Comparison of ENCODE assay signal across 9 cellular contexts in the genomic region with DNA sequence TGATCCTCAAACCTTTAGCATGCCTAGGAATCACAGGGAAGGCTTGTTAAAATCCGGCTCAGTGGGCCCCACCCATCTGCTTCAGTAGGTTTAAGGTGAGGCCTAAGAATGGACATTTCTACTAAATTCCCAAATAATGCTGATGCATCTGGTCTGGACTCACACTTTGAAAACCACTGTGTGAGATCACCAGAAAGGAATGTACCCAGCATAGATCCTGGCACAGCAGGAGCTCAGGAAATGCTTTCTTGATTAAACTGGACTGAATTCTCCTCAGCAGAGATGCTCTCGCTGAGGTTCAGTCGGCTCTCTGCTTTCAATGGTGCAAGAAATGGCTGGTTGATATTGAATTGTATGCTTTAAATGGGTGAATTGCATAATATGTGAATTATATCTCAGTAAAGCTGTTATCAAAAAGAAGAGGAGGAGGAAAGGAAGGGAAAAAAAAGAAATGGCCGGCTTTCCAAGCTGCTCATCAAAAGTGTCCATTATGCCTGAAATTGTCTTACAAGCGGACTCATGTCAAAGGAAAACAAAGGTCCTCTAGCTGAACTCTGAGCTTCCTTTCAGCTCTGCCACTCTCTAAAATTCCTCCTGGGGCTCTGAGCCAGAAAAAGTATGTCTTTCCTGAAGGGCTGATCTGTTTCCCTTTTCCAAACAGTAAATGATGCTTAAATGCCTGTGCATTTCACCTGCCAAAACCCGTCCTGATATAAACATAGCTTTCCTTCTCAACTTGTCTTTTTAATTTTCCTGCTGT.
DNase-seq lines count a peak whose midpoint lies in the region; ATAC-seq and TF ChIP-seq lines count a peak whose summit lies in the region.
"Had no signal": no experiment of that assay in that cellular context is flagged by ENCODE, and none has a peak within 500 bp of the region (broad histone marks: within the 10 kb centered on the region; RNA-seq: fewer than 3 reads in every experiment).

No MANE protein-coding gene starts in this region.

- peak; percentile 91 for DNase-seq in GM04503 (ENCODE audit: low read depth)
- peak; percentile 90 to 98 for DNase-seq in SW 1271 (lab: John Stamatoyannopoulos, UW)
- DNase-seq in foreskin keratinocyte, result peak; percentile 82 to 92
- DNase-seq in trophoblast cell, result peak; percentile 61 to 85
- no peak for DNase-seq in anterior cingulate cortex (lab: John Stamatoyannopoulos, UW)

- H3K9me3 ChIP-seq in trophoblast cell (ENCODE audit: insufficient read depth, low read depth, low read length), result no peaks in the 10 kb centered on the region

- no peak overlapping the region for H2AFZ ChIP-seq in trophoblast cell (ENCODE audit: insufficient read depth, low read length, poor library complexity)

- H3K18ac ChIP-seq in trophoblast cell (ENCODE audit: low read length), result no peak overlapping the region

- H4K8ac ChIP-seq in trophoblast cell (ENCODE audit: low read depth, low read length), result peak overlapping the region; percentile 22

- WGBS in trophoblast cell (ENCODE audit: extremely low coverage, insufficient coverage, insufficient read length), result no CpG with 5 or more reads among the region's 6 CpGs

- H3K4ac ChIP-seq in trophoblast cell (ENCODE audit: low read depth, low read length), result no peak overlapping the region

- H4K12ac ChIP-seq in trophoblast cell (ENCODE audit: low read depth, low read length), result no peak overlapping the region

- no peak overlapping the region for H3K14ac ChIP-seq in trophoblast cell (ENCODE audit: low read length)

- no peak overlapping the region for H2AK5ac ChIP-seq in trophoblast cell (ENCODE audit: low read length)

- ATAC-seq in foreskin keratinocyte (peak; percentile 79), GM21737 (IDR thresholded peaks at IDR 0.05; ENCODE audit: unreplicated experiment) (no peak), GM18867 (IDR thresholded peaks at IDR 0.05; ENCODE audit: unreplicated experiment) (no peak), GM19351 (IDR thresholded peaks at IDR 0.05; ENCODE audit: unreplicated experiment) (no peak)
- ATAC-seq: GM12878 had no signal

- H3K79me2 ChIP-seq in trophoblast cell (ENCODE audit: control insufficient read depth, insufficient read depth, low read length, poor library complexity), result peaks cover 5% of the 10 kb centered on the region

- H3K27me3 ChIP-seq in foreskin keratinocyte (no peaks in the 10 kb centered on the region), trophoblast cell (ENCODE audit: insufficient read depth, low read length) (no peaks in the 10 kb centered on the region)

- H3K79me1 ChIP-seq in trophoblast cell (ENCODE audit: low read length), result peaks cover 27% of the 10 kb centered on the region

- no peak overlapping the region for H2BK12ac ChIP-seq in trophoblast cell (ENCODE audit: low read length)

- H3K27ac ChIP-seq in foreskin keratinocyte (no peak overlapping the region), trophoblast cell (ENCODE audit: low read depth, low read length) (peak overlapping the region; percentile 86)

- H3K4me2 ChIP-seq in trophoblast cell (ENCODE audit: low read length), result no peak overlapping the region

- H3K4me1 ChIP-seq in foreskin keratinocyte (peaks cover 41% of the 10 kb centered on the region), trophoblast cell (ENCODE audit: control insufficient read depth in 1 of 2, insufficient read depth in 2 of 2, low read length in 2 of 2) (peaks cover 19 to 29% of the 10 kb centered on the region in 2 experiments)

- TF ChIP-seq CTCF in foreskin keratinocyte (conservative IDR thresholded peaks at IDR 0.05), result no peak

- H4K91ac ChIP-seq in trophoblast cell (ENCODE audit: low read depth, low read length), result peak overlapping the region; percentile 70

- peaks cover 2 to 6% of the 10 kb centered on the region in 2 experiments for H3K36me3 ChIP-seq in trophoblast cell (ENCODE audit: control insufficient read depth in 1 of 2, insufficient read depth in 2 of 2, low read length in 2 of 2)

- H3K9ac ChIP-seq in trophoblast cell (ENCODE audit: low read length), result no peak overlapping the region

- no peak overlapping the region for H3K23ac ChIP-seq in trophoblast cell (ENCODE audit: low read length)

- peak overlapping the region; percentile 82 for H2BK5ac ChIP-seq in trophoblast cell (ENCODE audit: low read depth, low read length, poor library complexity)

- no peak overlapping the region for H2BK120ac ChIP-seq in trophoblast cell (ENCODE audit: insufficient read depth, low read length, poor library complexity)

- no peak overlapping the region for H3K4me3 ChIP-seq in trophoblast cell (ENCODE audit: low read depth, low read length)
- H3K4me3 ChIP-seq: GM12878 had no signal

Comparison
In these comparisons a context has a peak if more than half of its experiments do, and no peak if none do; other contexts are left out.
1. DNase-seq: peak in GM04503 (single experiment), SW 1271 (2 of 2), foreskin keratinocyte (2 of 2) and trophoblast cell (2 of 2); none in anterior cingulate cortex (0 of 58).